10 cellular contexts compared by ENCODE assay signal in the genomic region with DNA sequence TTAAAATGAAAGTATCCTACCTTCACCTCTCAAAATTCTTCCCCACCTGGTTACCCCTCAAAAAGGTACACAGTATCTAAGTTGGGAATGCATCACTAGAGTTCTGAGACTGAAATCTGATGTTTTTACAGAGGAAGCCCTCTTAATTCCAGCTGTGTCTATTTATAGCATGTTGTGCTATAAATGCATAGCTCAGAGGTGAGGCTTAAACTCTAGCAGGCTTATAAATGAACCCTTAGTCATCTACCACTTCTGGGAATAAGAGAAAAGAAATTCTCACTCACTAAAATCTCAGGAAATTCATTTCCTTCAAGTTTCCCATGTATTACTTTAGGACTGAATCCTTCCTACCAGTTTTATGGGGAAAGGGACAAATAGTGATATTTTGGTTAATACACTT. TPM values are rescaled to one million over a fixed set of nuclear protein-coding genes. Genes with fewer than 3 reads are reported as not detected.
A peak's percentile ranks its signal among the peaks of the same experiment; 100 is the strongest.
DNase-seq lines count a peak whose midpoint lies in the region; ATAC-seq and TF ChIP-seq lines count a peak whose summit lies in the region.
"Had no signal": no experiment of that assay in that cellular context is flagged by ENCODE, and none has a peak within 500 bp of the region (broad histone marks: within the 10 kb centered on the region; RNA-seq: fewer than 3 reads in every experiment).

No MANE protein-coding gene starts in this region.

- H3K4me3 ChIP-seq in mucosa of descending colon (no peak overlapping the region), vagina (no peak overlapping the region)

- peak overlapping the region in 1 of 2 donors; percentile 63 for H3K4me3 Mint-ChIP-seq in activated T-cell treated with anti-CD3 and anti-CD28 coated beads, Interleukin-2, amount 50 U/mL, for 72 hours
- H3K4me3 Mint-ChIP-seq: activated naive CD8-positive, alpha-beta T cell had no signal

- ATAC-seq in activated T-cell treated with anti-CD3 and anti-CD28 coated beads, Interleukin-2, amount 50 U/mL, for 72 hours (replicated peaks in 1 of 2), result no peak
- ATAC-seq in mucosa of descending colon (peak; percentile 33), HG02642 (IDR thresholded peaks at IDR 0.05; ENCODE audit: poor library complexity, unreplicated experiment) (no peak), GM18909 (IDR thresholded peaks at IDR 0.05; ENCODE audit: poor library complexity, unreplicated experiment) (no peak)

- H3K4me1 Mint-ChIP-seq in activated T-cell treated with anti-CD3 and anti-CD28 coated beads, Interleukin-2, amount 50 U/mL, for 72 hours (ENCODE audit: low read depth), result peaks cover 54% of the 10 kb centered on the region

- intact Hi-C loops in mucosa of descending colon (cut with DNase I, micrococcal nuclease), result no loop called here
- intact Hi-C loops in vagina (cut with DNase I), result no loop called here

- H3K9me3 Mint-ChIP-seq in activated T-cell treated with anti-CD3 and anti-CD28 coated beads, Interleukin-2, amount 50 U/mL, for 72 hours, result no peaks in the 10 kb centered on the region

- H3K9me3 ChIP-seq in mucosa of descending colon (no peaks in the 10 kb centered on the region), vagina (no peaks in the 10 kb centered on the region)

- H3K36me3 Mint-ChIP-seq in activated T-cell treated with anti-CD3 and anti-CD28 coated beads, Interleukin-2, amount 50 U/mL, for 72 hours (ENCODE audit: insufficient read depth in 2 of 2), result peaks cover 0 to 2% of the 10 kb centered on the region in 2 donors

- peak overlapping the region; percentile 54 for H3K27ac Mint-ChIP-seq in activated T-cell treated with anti-CD3 and anti-CD28 coated beads, Interleukin-2, amount 50 U/mL, for 72 hours
- H3K27ac Mint-ChIP-seq: activated naive CD8-positive, alpha-beta T cell had no signal

- no peaks in the 10 kb centered on the region for H3K27me3 ChIP-seq in vagina

- TF ChIP-seq POLR2A in vagina (IDR thresholded peaks at IDR 0.05), result no peak

- TF ChIP-seq CTCF in mucosa of descending colon (IDR thresholded peaks at IDR 0.05), result no peak
- TF ChIP-seq CTCF in vagina (IDR thresholded peaks at IDR 0.05), result no peak

- DNase-seq in activated T-cell treated with anti-CD3 and anti-CD28 coated beads, Interleukin-2, amount 50 U/mL, for 72 hours, result no peak
- DNase-seq in activated T-cell treated with anti-CD3 and anti-CD28 coated beads for 4 hours (no peak), dermis blood vessel endothelial cell (peak; percentile 82), mucosa of descending colon (no peak), vagina (ENCODE audit: extremely low spot score in 2 of 2) (no peak), ureter (ENCODE audit: low spot score) (no peak)
- DNase-seq: NCI-H187 had no signal

- peak overlapping the region; percentile 97 for H3K27ac ChIP-seq in vagina

- no peaks in the 10 kb centered on the region for H3K36me3 ChIP-seq in mucosa of descending colon (ENCODE audit: low read depth)
- no peaks in the 10 kb centered on the region for H3K36me3 ChIP-seq in vagina

- H3K27me3 Mint-ChIP-seq in activated T-cell treated with anti-CD3 and anti-CD28 coated beads, Interleukin-2, amount 50 U/mL, for 72 hours (ENCODE audit: low read depth), result no peaks in the 10 kb centered on the region
- H3K27me3 Mint-ChIP-seq: activated naive CD8-positive, alpha-beta T cell had no signal

- H3K4me1 ChIP-seq in mucosa of descending colon (ENCODE audit: low read depth) (peaks cover 38% of the 10 kb centered on the region), vagina (peaks cover 82% of the 10 kb centered on the region)

RNA-seq across cellular contexts. Expression of a gene that starts 9.1 kb away (rescaled TPM):
- total RNA-seq in activated T-cell treated with anti-CD3 and anti-CD28 coated beads, Interleukin-2, amount 50 U/mL, for 72 hours, result 10 to 100 TPM; 63.7 to 90.6 TPM
- total RNA-seq in dermis blood vessel endothelial cell, result 310 and 473 TPM in 2 replicates
- total RNA-seq in mucosa of descending colon, result 100 to 1,000 TPM in 2 of 3 donors, 10 to 100 TPM in 1; 79.7 to 335 (median 199) TPM
- 263 TPM for total RNA-seq in vagina
- 191 TPM for total RNA-seq in ureter
